Comparison of ENCODE assay signal across 9 cellular contexts in the genomic region with DNA sequence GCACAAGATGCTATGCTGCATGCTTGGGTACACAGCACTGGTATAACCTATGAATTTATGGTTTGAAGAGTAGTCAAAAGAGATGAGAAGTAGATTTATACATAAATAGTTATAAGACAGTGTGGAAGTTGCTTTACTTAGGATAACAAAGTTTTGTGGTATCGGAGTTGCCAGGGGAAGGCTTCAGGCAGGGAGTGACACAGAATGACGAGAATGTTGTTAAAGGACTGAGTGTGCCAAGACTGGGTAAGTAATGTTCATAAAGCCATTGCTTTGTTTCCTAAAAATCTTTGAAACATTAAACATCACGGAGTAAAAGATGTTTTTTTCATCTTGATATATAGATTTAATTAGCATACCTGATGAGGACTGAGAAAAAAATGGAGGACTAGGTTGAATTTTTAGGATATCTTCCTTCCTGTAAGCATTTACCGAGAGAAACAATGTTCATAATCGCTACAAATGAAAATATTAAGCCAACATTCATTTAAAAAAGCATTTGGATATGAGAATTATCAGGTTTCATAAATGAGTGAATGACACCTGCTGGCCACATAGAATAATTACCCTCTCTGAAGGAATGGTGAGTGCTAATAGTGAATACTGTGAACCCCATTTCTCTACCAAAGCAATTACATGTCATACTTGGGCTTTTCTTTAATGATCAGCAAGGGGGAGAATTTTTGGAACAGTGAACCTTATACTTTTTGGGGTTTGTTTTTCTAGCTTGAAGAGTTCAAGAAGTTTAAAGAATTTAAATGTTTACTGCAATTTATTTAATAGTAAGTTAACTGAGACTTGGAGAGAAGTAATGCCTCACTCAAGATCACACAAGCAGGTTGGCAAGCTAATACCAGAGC. TPM values are rescaled to one million over a fixed set of nuclear protein-coding genes. Genes with fewer than 3 reads are reported as not detected.
DNase-seq lines count a peak whose midpoint lies in the region; ATAC-seq and TF ChIP-seq lines count a peak whose summit lies in the region.
"Had no signal": no experiment of that assay in that cellular context is flagged by ENCODE, and none has a peak within 500 bp of the region (broad histone marks: within the 10 kb centered on the region; RNA-seq: fewer than 3 reads in every experiment).

No MANE protein-coding gene starts in this region.

- H3K27me3 ChIP-seq in right lobe of liver: no peaks in the 10 kb centered on the region

- H3K9me3 ChIP-seq in right lobe of liver: no peaks in the 10 kb centered on the region

- no peaks in the 10 kb centered on the region for H3K36me3 ChIP-seq in right lobe of liver

- H3K27ac ChIP-seq in right lobe of liver: no peak overlapping the region

- ATAC-seq in GM21360 (IDR thresholded peaks at IDR 0.05; ENCODE audit: unreplicated experiment) (peak; percentile 67), right lobe of liver (peak; percentile 77 to 85 (median 80)), HG03095 (IDR thresholded peaks at IDR 0.05; ENCODE audit: unreplicated experiment) (no peak)

- intact Hi-C loops in right lobe of liver (cut with DNase I): loop anchor here (10.0 kb wide), 3 partner anchors 261 to 1051 kb away; no protein-coding TSS in a partner anchor
- intact Hi-C loops in posterior cingulate gyrus (cut with DNase I): no loop called here

- DNase-seq in COR-L47 (lab: John Stamatoyannopoulos, UW) (peak; percentile 4), NCI-H146 (lab: John Stamatoyannopoulos, UW) (peak; percentile 14), T47D (ENCODE audit: low read depth in 1 of 2, low spot score in 1 of 2) (peak; percentile 2 to 22), right lobe of liver (no peak), posterior cingulate gyrus (no peak)
- no peak for DNase-seq in activated CD4-positive, alpha-beta T cell treated with anti-CD3 and anti-CD28 coated beads for 48 hours

- peak; percentile 56 to 74 (median 63) for TF ChIP-seq CTCF in right lobe of liver (IDR thresholded peaks at IDR 0.05)

- H3K4me1 ChIP-seq in right lobe of liver: no peaks in the 10 kb centered on the region

- no peak for TF ChIP-seq POLR2A in right lobe of liver (IDR thresholded peaks at IDR 0.05)

- 19% methylated on average over 5 of the region's 5 CpGs for WGBS in right lobe of liver (ENCODE audit: insufficient coverage, low coverage, low lambda C conversion rate, missing lambda C conversion rate)

- H3K4me3 ChIP-seq in right lobe of liver: no peak overlapping the region
- H3K4me3 ChIP-seq: lung had no signal

- in situ Hi-C loops in T47D (cut with HindIII; ENCODE audit: low pct_unique_long_range_greater_than_20kb, low sequenced_read_pairs): no loop called here

RNA-seq across cellular contexts. Expression of a gene that starts 28.4 kb away (rescaled TPM):
- 1 to 10 TPM; 5.2 to 8.7 (median 7.4) TPM for total RNA-seq in right lobe of liver

RNA-seq across cellular contexts. Expression of a gene that starts 29.6 kb away (rescaled TPM):
- 10 to 100 TPM; 19.1 to 32.2 (median 23.3) TPM for total RNA-seq in right lobe of liver

Comparison
In these comparisons a context has a peak if more than half of its experiments do, and no peak if none do; other contexts are left out.
1. DNase-seq: peak in COR-L47 (single experiment), NCI-H146 (single experiment) and T47D (2 of 2); none in right lobe of liver (0 of 3), posterior cingulate gyrus (0 of 10) and activated CD4-positive, alpha-beta T cell treated with anti-CD3 and anti-CD28 coated beads for 48 hours (single experiment).